21 cellular contexts compared by ENCODE assay signal in genomic region chr19:57419439-57419838, GRCh38. TPM values are rescaled to one million over a fixed set of nuclear protein-coding genes. Genes with fewer than 3 reads are reported as not detected.
A peak's percentile ranks its signal among the peaks of the same experiment; 100 is the strongest.
DNase-seq lines count a peak whose midpoint lies in the region; ATAC-seq, FAIRE-seq and TF ChIP-seq lines count a peak whose summit lies in the region.
"Had no signal": no experiment of that assay in that cellular context is flagged by ENCODE, and none has a peak within 500 bp of the region (broad histone marks: within the 10 kb centered on the region; RNA-seq: fewer than 3 reads in every experiment).

No MANE protein-coding gene starts in this region.

- H3K36me3 ChIP-seq in HepG2 (replicated peaks in 1 of 2; ENCODE audit: control insufficient read depth in 1 of 2, insufficient read depth in 2 of 2, low read length in 2 of 2) (peaks cover 10 to 40% of the 10 kb centered on the region in 2 experiments), right lobe of liver (peaks cover 0 to 27% (median 19%) of the 10 kb centered on the region in 4 donors), liver (ENCODE audit: control insufficient read depth in 4 of 4, insufficient read depth in 3 of 4, low read depth in 1 of 4, low read length in 3 of 4) (peaks cover 17 to 63% (median 59%) of the 10 kb centered on the region in 4 donors), subcutaneous abdominal adipose tissue (ENCODE audit: control insufficient read depth in 5 of 5, insufficient read depth in 5 of 5, low read length in 5 of 5) (peaks cover 33 to 64% (median 50%) of the 10 kb centered on the region in 5 donors), SJCRH30 (peaks cover 52% of the 10 kb centered on the region)

- H3K9ac ChIP-seq in HepG2 (ENCODE audit: insufficient read depth, low read depth, low read length): no peak overlapping the region
- H3K9ac ChIP-seq in liver (ENCODE audit: low read depth in 1 of 2, low read length in 2 of 2): no peak overlapping the region
- no peak overlapping the region for H3K9ac ChIP-seq in subcutaneous abdominal adipose tissue (ENCODE audit: low read length in 5 of 5)
- H3K9ac ChIP-seq: BLaER1 had no signal

- DNase-seq in HepG2 (ENCODE audit: low spot score) (no peak), right lobe of liver (no peak), iPS-NIHi7 (ENCODE audit: extremely low spot score) (no peak), iPS-NIHi11 (ENCODE audit: low spot score) (no peak), SJCRH30 (no peak)
- DNase-seq: CD4-positive, alpha-beta memory T cell; DMS153; DMS79; GDM1; GOT3; H7; HFFc6 had no signal

- no peaks in the 10 kb centered on the region for H3K9me3 ChIP-seq in HepG2 (ENCODE audit: low read length)
- H3K9me3 ChIP-seq in right lobe of liver: peaks cover 0 to 39% (median 10%) of the 10 kb centered on the region in 4 donors
- peaks cover 40 to 78% (median 56%) of the 10 kb centered on the region in 4 donors for H3K9me3 ChIP-seq in liver (ENCODE audit: control insufficient read depth in 4 of 4, low read length in 3 of 4)
- peaks cover 34 to 71% (median 49%) of the 10 kb centered on the region in 5 donors for H3K9me3 ChIP-seq in subcutaneous abdominal adipose tissue (ENCODE audit: control insufficient read depth in 5 of 5, low read length in 5 of 5)
- peaks cover 11% of the 10 kb centered on the region; the same call in 1 of the 2 replicates for H3K9me3 ChIP-seq in SJCRH30 (replicated peaks)
- H3K9me3 ChIP-seq: BLaER1 had no signal

- 99% methylated on average over 4 of the region's 4 CpGs for WGBS in HepG2 (ENCODE audit: low lambda C conversion rate)
- 94% methylated on average over 3 of the region's 4 CpGs for WGBS in right lobe of liver (ENCODE audit: insufficient coverage, low coverage, low lambda C conversion rate, missing lambda C conversion rate)
- 98% methylated on average over 4 of the region's 4 CpGs for WGBS in liver

- H3K4me3 ChIP-seq in HepG2 (replicated peaks in 1 of 3; ENCODE audit: insufficient read depth in 1 of 3, low read depth in 2 of 3, low read length in 3 of 3) (no peak overlapping the region), right lobe of liver (no peak overlapping the region), liver (ENCODE audit: low read depth in 1 of 3, low read length in 3 of 3) (peak overlapping the region in 2 of 3 donors; percentile 45 to 76), subcutaneous abdominal adipose tissue (ENCODE audit: low read depth in 1 of 5, low read length in 5 of 5) (peak overlapping the region in 4 of 5 donors; percentile 32 to 50 (median 40)), SJCRH30 (no peak overlapping the region)
- H3K4me3 ChIP-seq: BLaER1 had no signal

- no peak for FAIRE-seq in HepG2 (lab: Jason Lieb, UNC)
- FAIRE-seq: GM12892, GM18507 had no signal

- no peak overlapping the region for H3K4me2 ChIP-seq in HepG2 (ENCODE audit: low read depth, low read length)
- H3K4me2 ChIP-seq: BLaER1 had no signal

- no peak for TF ChIP-seq POLR2A in HepG2 (IDR thresholded peaks at IDR 0.05; ENCODE audit: insufficient read depth in 1 of 2, low read depth in 2 of 2, low read length in 2 of 2)
- no peak for TF ChIP-seq POLR2A in right lobe of liver (IDR thresholded peaks at IDR 0.05)

- H3K27me3 ChIP-seq in HepG2 (ENCODE audit: control insufficient read depth in 1 of 2, insufficient read depth in 2 of 2, low read length in 2 of 2) (no peaks in the 10 kb centered on the region), right lobe of liver (no peaks in the 10 kb centered on the region), liver (ENCODE audit: control insufficient read depth in 4 of 4, insufficient read depth in 4 of 4, low read length in 3 of 4) (no peaks in the 10 kb centered on the region), subcutaneous abdominal adipose tissue (ENCODE audit: control insufficient read depth in 5 of 5, insufficient read depth in 4 of 5, low read length in 5 of 5) (peaks cover 0 to 13% (median 0%) of the 10 kb centered on the region in 5 donors), SJCRH30 (no peaks in the 10 kb centered on the region)
- H3K27me3 ChIP-seq: BLaER1 had no signal

- no peaks in the 10 kb centered on the region for H4K20me1 ChIP-seq in HepG2 (ENCODE audit: insufficient read depth, low read length)

- CTCF ChIA-PET in HepG2 (lab: Yijun Ruan, JAX; ENCODE audit: low intra/inter-chr PET ratio, low total read pairs): no interaction called here

- H3K4me1 ChIP-seq in HepG2 (ENCODE audit: insufficient read depth, low read length) (no peaks in the 10 kb centered on the region), right lobe of liver (no peaks in the 10 kb centered on the region), liver (ENCODE audit: control insufficient read depth in 4 of 4, insufficient read depth in 4 of 4, low read length in 3 of 4) (no peaks in the 10 kb centered on the region), subcutaneous abdominal adipose tissue (ENCODE audit: control insufficient read depth in 5 of 5, insufficient read depth in 5 of 5, low read length in 5 of 5) (peaks cover 0 to 13% (median 0%) of the 10 kb centered on the region in 5 donors), SJCRH30 (no peaks in the 10 kb centered on the region)
- H3K4me1 ChIP-seq: BLaER1 had no signal

- intact Hi-C loops in HepG2 (cut with micrococcal nuclease; ENCODE audit: unreplicated experiment) (no loop called here), right lobe of liver (cut with DNase I) (no loop called here)

- TF ChIP-seq EP300 in HepG2 (IDR thresholded peaks at IDR 0.05; ENCODE audit: low read depth in 2 of 2, low read length in 2 of 2) (no peak), HepG2 (CRISPR knock-in tag; IDR thresholded peaks at IDR 0.05; ENCODE audit: borderline replicate concordance) (no peak)

- POLR2A ChIA-PET in HepG2 (lab: Yijun Ruan, JAX): no interaction called here

- H3K79me2 ChIP-seq in HepG2 (ENCODE audit: insufficient read depth, low read length): peaks cover 4% of the 10 kb centered on the region

- TF ChIP-seq RAD21 in HepG2 (CRISPR knock-in tag; IDR thresholded peaks at IDR 0.05) (no peak), liver (IDR thresholded peaks at IDR 0.05) (no peak)

- ATAC-seq in HepG2 (no peak), right lobe of liver (no peak)
- ATAC-seq: HCT116 had no signal

- BruUV-seq in HepG2 (replicated peaks; lab: Mats Ljungman, UMichigan): no TSS peak

- in situ Hi-C loops in HepG2 (cut with HindIII; ENCODE audit: extremely low pct_ligation_motif_present, low pct_unique_long_range_greater_than_20kb): no loop called here

- TF ChIP-seq CTCF in HepG2 (CRISPR knock-in tag; IDR thresholded peaks at IDR 0.05) (no peak), right lobe of liver (IDR thresholded peaks at IDR 0.05) (no peak), liver (IDR thresholded peaks at IDR 0.05; ENCODE audit: low read depth, low read length, missing input control) (no peak)

- no peak overlapping the region for H2AFZ ChIP-seq in HepG2 (ENCODE audit: low read length)

- H3K27ac ChIP-seq in HepG2 (ENCODE audit: extremely low read length, insufficient read depth, low read length): no peak overlapping the region
- H3K27ac ChIP-seq in right lobe of liver: no peak overlapping the region
- no peak overlapping the region for H3K27ac ChIP-seq in liver (ENCODE audit: low read depth in 1 of 2, low read length in 2 of 2)
- H3K27ac ChIP-seq in subcutaneous abdominal adipose tissue (ENCODE audit: low read depth, low read length): no peak overlapping the region
- no peak overlapping the region for H3K27ac ChIP-seq in SJCRH30
- H3K27ac ChIP-seq: 22Rv1, BLaER1, HL-60 had no signal

RNA-seq across cellular contexts. Expression of gene ZNF17, which starts 8.5 kb away (rescaled TPM):
- total RNA-seq in HepG2 (2016; rRNA removed; fragmentation: Illumina TruSeq; extraction: Trizol): 10.1 and 14.0 TPM in 2 replicates
- total RNA-seq in HepG2 (2016; cell fraction: cytosol; rRNA removed; fragmentation: Illumina TruSeq; extraction: Trizol; ENCODE audit: low read depth): 1.7 and 1.8 TPM in 2 replicates
- 9.0 and 13.5 TPM in 2 replicates for total RNA-seq in HepG2 (2016; cell fraction: insoluble cytoplasmic fraction; rRNA removed; fragmentation: Illumina TruSeq; extraction: Trizol)
- total RNA-seq in HepG2 (2016; cell fraction: membrane; rRNA removed; fragmentation: Illumina TruSeq; extraction: Trizol): 6.0 and 7.0 TPM in 2 replicates
- total RNA-seq in HepG2 (2016; cell fraction: nucleus; rRNA removed; fragmentation: Illumina TruSeq; extraction: Trizol): 11.7 and 13.5 TPM in 2 replicates
- polyA plus RNA-seq in HepG2 (2011; rRNA removed): 3.0 and 3.7 TPM in 2 replicates
- 1.5 and 3.0 TPM in 2 replicates for polyA plus RNA-seq in HepG2 (2011; cell fraction: cytosol; rRNA removed)
- 8.1 and 8.6 TPM in 2 replicates for polyA plus RNA-seq in HepG2 (2011; cell fraction: nucleus; rRNA removed)
- polyA plus RNA-seq in HepG2 (2012): 2.4 and 2.5 TPM in 2 replicates
- polyA plus RNA-seq in HepG2 (2016; cell fraction: cytosol; fragmentation: Illumina TruSeq; extraction: Trizol; ENCODE audit: low read depth): 0.35 and 0.54 TPM in 2 replicates
- polyA plus RNA-seq in HepG2 (2016; cell fraction: insoluble cytoplasmic fraction; fragmentation: Illumina TruSeq; extraction: Trizol; ENCODE audit: low read depth): 6.0 and 7.0 TPM in 2 replicates
- 1.5 and 1.9 TPM in 2 replicates for polyA plus RNA-seq in HepG2 (2016; cell fraction: membrane; fragmentation: Illumina TruSeq; extraction: Trizol; ENCODE audit: low read depth)
- polyA plus RNA-seq in HepG2 (2016; cell fraction: nucleus; fragmentation: Illumina TruSeq; extraction: Trizol; ENCODE audit: insufficient read depth, low read depth): 7.0 and 7.2 TPM in 2 replicates
- polyA minus RNA-seq in HepG2 (2011; rRNA and poly(A)+ RNA removed; ENCODE audit: low replicate concordance): 24.0 and 24.2 TPM in 2 replicates
- 3.7 and 5.4 TPM in 2 replicates for polyA minus RNA-seq in HepG2 (2011; cell fraction: cytosol; rRNA and poly(A)+ RNA removed)
- 51.2 and 58.4 TPM in 2 replicates for polyA minus RNA-seq in HepG2 (2011; cell fraction: nucleus; rRNA and poly(A)+ RNA removed)
- total RNA-seq in right lobe of liver: 1 to 10 TPM; 1.8 to 4.6 (median 3.4) TPM
- total RNA-seq in liver: 1 to 10 TPM; 7.6 to 8.2 TPM
- polyA plus RNA-seq in liver: 1 to 10 TPM; 1.2 to 1.4 TPM
- total RNA-seq in SJCRH30 (2014; rRNA removed; shearing (Covaris generic)): 11.4 and 13.1 TPM in 2 replicates

RNA-seq across cellular contexts. Expression of gene ZNF749, which starts 15.7 kb away (rescaled TPM):
- total RNA-seq in HepG2 (2016; rRNA removed; fragmentation: Illumina TruSeq; extraction: Trizol) (19.1 and 21.0 TPM in 2 replicates), right lobe of liver (1 to 10 TPM; 2.2 to 6.0 (median 3.8) TPM), liver (10 to 100 TPM in 1 of 2 donors, 1 to 10 TPM in 1; 5.9 to 11.6 TPM)
- 11.9 and 19.8 TPM in 2 replicates for total RNA-seq in HepG2 (2016; cell fraction: cytosol; rRNA removed; fragmentation: Illumina TruSeq; extraction: Trizol; ENCODE audit: low read depth)
- total RNA-seq in HepG2 (2016; cell fraction: insoluble cytoplasmic fraction; rRNA removed; fragmentation: Illumina TruSeq; extraction: Trizol): 18.5 and 20.2 TPM in 2 replicates
- total RNA-seq in HepG2 (2016; cell fraction: membrane; rRNA removed; fragmentation: Illumina TruSeq; extraction: Trizol): 16.7 and 19.6 TPM in 2 replicates
- 14.5 and 15.8 TPM in 2 replicates for total RNA-seq in HepG2 (2016; cell fraction: nucleus; rRNA removed; fragmentation: Illumina TruSeq; extraction: Trizol)
- polyA plus RNA-seq in HepG2 (2011; rRNA removed) (18.9 and 22.7 TPM in 2 replicates), liver (1 to 10 TPM in 1 of 2 donors, under 1 TPM in 1; 0.83 to 5.4 TPM)
- polyA plus RNA-seq in HepG2 (2011; cell fraction: cytosol; rRNA removed): 10.8 and 13.3 TPM in 2 replicates
- 11.4 and 16.0 TPM in 2 replicates for polyA plus RNA-seq in HepG2 (2011; cell fraction: nucleus; rRNA removed)
- polyA plus RNA-seq in HepG2 (2012): 11.1 and 18.9 TPM in 2 replicates
- polyA plus RNA-seq in HepG2 (2016; cell fraction: cytosol; fragmentation: Illumina TruSeq; extraction: Trizol; ENCODE audit: low read depth): 23.3 and 26.2 TPM in 2 replicates
- polyA plus RNA-seq in HepG2 (2016; cell fraction: insoluble cytoplasmic fraction; fragmentation: Illumina TruSeq; extraction: Trizol; ENCODE audit: low read depth): 14.4 and 15.0 TPM in 2 replicates
- 19.1 and 22.9 TPM in 2 replicates for polyA plus RNA-seq in HepG2 (2016; cell fraction: membrane; fragmentation: Illumina TruSeq; extraction: Trizol; ENCODE audit: low read depth)
- polyA plus RNA-seq in HepG2 (2016; cell fraction: nucleus; fragmentation: Illumina TruSeq; extraction: Trizol; ENCODE audit: insufficient read depth, low read depth): 15.1 and 18.4 TPM in 2 replicates
- 13.0 and 24.8 TPM in 2 replicates for polyA minus RNA-seq in HepG2 (2011; rRNA and poly(A)+ RNA removed; ENCODE audit: low replicate concordance)
- 5.5 and 8.0 TPM in 2 replicates for polyA minus RNA-seq in HepG2 (2011; cell fraction: cytosol; rRNA and poly(A)+ RNA removed)
- polyA minus RNA-seq in HepG2 (2011; cell fraction: nucleus; rRNA and poly(A)+ RNA removed): 11.8 and 14.3 TPM in 2 replicates
- total RNA-seq in SJCRH30 (2014; rRNA removed; shearing (Covaris generic)): 19.4 and 20.6 TPM in 2 replicates

RNA-seq across cellular contexts. Expression of gene ZNF548, which starts 29.8 kb away (rescaled TPM):
- 24.9 and 29.4 TPM in 2 replicates for total RNA-seq in HepG2 (2016; rRNA removed; fragmentation: Illumina TruSeq; extraction: Trizol)
- 2.4 and 4.3 TPM in 2 replicates for total RNA-seq in HepG2 (2016; cell fraction: cytosol; rRNA removed; fragmentation: Illumina TruSeq; extraction: Trizol; ENCODE audit: low read depth)
- total RNA-seq in HepG2 (2016; cell fraction: insoluble cytoplasmic fraction; rRNA removed; fragmentation: Illumina TruSeq; extraction: Trizol): 27.4 and 29.3 TPM in 2 replicates
- 11.2 and 12.3 TPM in 2 replicates for total RNA-seq in HepG2 (2016; cell fraction: membrane; rRNA removed; fragmentation: Illumina TruSeq; extraction: Trizol)
- 31.8 and 35.6 TPM in 2 replicates for total RNA-seq in HepG2 (2016; cell fraction: nucleus; rRNA removed; fragmentation: Illumina TruSeq; extraction: Trizol)
- polyA plus RNA-seq in HepG2 (2011; rRNA removed): 19.5 and 19.6 TPM in 2 replicates
- polyA plus RNA-seq in HepG2 (2011; cell fraction: cytosol; rRNA removed): 11.8 and 12.3 TPM in 2 replicates
- 31.4 and 37.4 TPM in 2 replicates for polyA plus RNA-seq in HepG2 (2011; cell fraction: nucleus; rRNA removed)
- polyA plus RNA-seq in HepG2 (2012): 11.6 and 12.0 TPM in 2 replicates
- 0.79 and 1.1 TPM in 2 replicates for polyA plus RNA-seq in HepG2 (2016; cell fraction: cytosol; fragmentation: Illumina TruSeq; extraction: Trizol; ENCODE audit: low read depth)
- polyA plus RNA-seq in HepG2 (2016; cell fraction: insoluble cytoplasmic fraction; fragmentation: Illumina TruSeq; extraction: Trizol; ENCODE audit: low read depth): 15.8 and 17.0 TPM in 2 replicates
- polyA plus RNA-seq in HepG2 (2016; cell fraction: membrane; fragmentation: Illumina TruSeq; extraction: Trizol; ENCODE audit: low read depth): 3.6 and 4.5 TPM in 2 replicates
- polyA plus RNA-seq in HepG2 (2016; cell fraction: nucleus; fragmentation: Illumina TruSeq; extraction: Trizol; ENCODE audit: insufficient read depth, low read depth): 45.4 and 45.8 TPM in 2 replicates
- polyA minus RNA-seq in HepG2 (2011; rRNA and poly(A)+ RNA removed; ENCODE audit: low replicate concordance): 15.8 and 36.1 TPM in 2 replicates
- 10.5 and 13.1 TPM in 2 replicates for polyA minus RNA-seq in HepG2 (2011; cell fraction: cytosol; rRNA and poly(A)+ RNA removed)
- polyA minus RNA-seq in HepG2 (2011; cell fraction: nucleus; rRNA and poly(A)+ RNA removed): 30.3 and 34.6 TPM in 2 replicates
- 1 to 10 TPM; 2.3 to 7.0 (median 4.8) TPM for total RNA-seq in right lobe of liver
- 10 to 100 TPM in 1 of 2 donors, 1 to 10 TPM in 1; 7.3 to 13.9 TPM for total RNA-seq in liver
- polyA plus RNA-seq in liver: 1 to 10 TPM; 1.8 to 3.4 TPM
- total RNA-seq in SJCRH30 (2014; rRNA removed; shearing (Covaris generic)): 12.3 and 15.1 TPM in 2 replicates

RNA-seq across cellular contexts. Expression of gene VN1R1, which starts 37.5 kb away (rescaled TPM):
- total RNA-seq in HepG2 (2016; rRNA removed; fragmentation: Illumina TruSeq; extraction: Trizol) (0.62 and 0.80 TPM in 2 replicates), right lobe of liver (under 1 TPM; 0.11 to 0.48 (median 0.19) TPM), liver (under 1 TPM; 0.42 to 0.98 TPM)
- 0.10 and 0.18 TPM in 2 replicates for total RNA-seq in HepG2 (2016; cell fraction: cytosol; rRNA removed; fragmentation: Illumina TruSeq; extraction: Trizol; ENCODE audit: low read depth)
- 0.74 and 0.76 TPM in 2 replicates for total RNA-seq in HepG2 (2016; cell fraction: insoluble cytoplasmic fraction; rRNA removed; fragmentation: Illumina TruSeq; extraction: Trizol)
- 0.21 and 0.22 TPM in 2 replicates for total RNA-seq in HepG2 (2016; cell fraction: membrane; rRNA removed; fragmentation: Illumina TruSeq; extraction: Trizol)
- total RNA-seq in HepG2 (2016; cell fraction: nucleus; rRNA removed; fragmentation: Illumina TruSeq; extraction: Trizol): 0.78 and 1.4 TPM in 2 replicates
- polyA plus RNA-seq in HepG2 (2011; rRNA removed) (0.87 and 1.0 TPM in 2 replicates), liver (under 1 TPM; 0.14 to 0.19 TPM)
- 0.30 and 0.32 TPM in 2 replicates for polyA plus RNA-seq in HepG2 (2011; cell fraction: cytosol; rRNA removed)
- 1.3 and 1.6 TPM in 2 replicates for polyA plus RNA-seq in HepG2 (2011; cell fraction: nucleus; rRNA removed)
- 0.89 and 1.1 TPM in 2 replicates for polyA plus RNA-seq in HepG2 (2012)
- polyA plus RNA-seq in HepG2 (2016; cell fraction: cytosol; fragmentation: Illumina TruSeq; extraction: Trizol; ENCODE audit: low read depth): 0.07 and 0.08 TPM in 2 replicates
- 0.38 and 0.56 TPM in 2 replicates for polyA plus RNA-seq in HepG2 (2016; cell fraction: insoluble cytoplasmic fraction; fragmentation: Illumina TruSeq; extraction: Trizol; ENCODE audit: low read depth)
- polyA plus RNA-seq in HepG2 (2016; cell fraction: membrane; fragmentation: Illumina TruSeq; extraction: Trizol; ENCODE audit: low read depth): 0.12 and 0.13 TPM in 2 replicates
- polyA plus RNA-seq in HepG2 (2016; cell fraction: nucleus; fragmentation: Illumina TruSeq; extraction: Trizol; ENCODE audit: insufficient read depth, low read depth): 2.2 and 2.7 TPM in 2 replicates
- polyA minus RNA-seq in HepG2 (2011; rRNA and poly(A)+ RNA removed; ENCODE audit: low replicate concordance): 0.64 TPM in 1 of 2 replicates, not detected in the other
- 0.30 TPM in 1 of 2 replicates, not detected in the other for polyA minus RNA-seq in HepG2 (2011; cell fraction: cytosol; rRNA and poly(A)+ RNA removed)
- 2.2 and 2.6 TPM in 2 replicates for polyA minus RNA-seq in HepG2 (2011; cell fraction: nucleus; rRNA and poly(A)+ RNA removed)
- 0.66 and 0.67 TPM in 2 replicates for total RNA-seq in SJCRH30 (2014; rRNA removed; shearing (Covaris generic))
- total RNA-seq: Daoy, H7 had no signal
- polyA plus RNA-seq: CD4-positive, alpha-beta memory T cell had no signal

RNA-seq across cellular contexts. Expression of gene TRAPPC2B, which starts 56.1 kb away (rescaled TPM):
- total RNA-seq in HepG2 (2016; rRNA removed; fragmentation: Illumina TruSeq; extraction: Trizol) (13.3 and 20.5 TPM in 2 replicates), right lobe of liver (10 to 100 TPM in 1 of 6 experiments, 1 to 10 TPM in 5; 1.1 to 10.8 (median 3.1) TPM), liver (1 to 10 TPM; 2.8 to 6.1 TPM)
- 6.0 and 7.5 TPM in 2 replicates for total RNA-seq in HepG2 (2016; cell fraction: cytosol; rRNA removed; fragmentation: Illumina TruSeq; extraction: Trizol; ENCODE audit: low read depth)
- total RNA-seq in HepG2 (2016; cell fraction: insoluble cytoplasmic fraction; rRNA removed; fragmentation: Illumina TruSeq; extraction: Trizol): 14.1 and 20.3 TPM in 2 replicates
- 5.7 and 5.9 TPM in 2 replicates for total RNA-seq in HepG2 (2016; cell fraction: membrane; rRNA removed; fragmentation: Illumina TruSeq; extraction: Trizol)
- total RNA-seq in HepG2 (2016; cell fraction: nucleus; rRNA removed; fragmentation: Illumina TruSeq; extraction: Trizol): 7.0 and 7.7 TPM in 2 replicates
- polyA plus RNA-seq in HepG2 (2011; rRNA removed) (16.8 and 17.7 TPM in 2 replicates), liver (1 to 10 TPM; 3.1 to 4.2 TPM)
- polyA plus RNA-seq in HepG2 (2011; cell fraction: cytosol; rRNA removed): 19.8 and 24.4 TPM in 2 replicates
- polyA plus RNA-seq in HepG2 (2011; cell fraction: nucleus; rRNA removed): 3.5 and 5.8 TPM in 2 replicates
- 12.0 and 12.7 TPM in 2 replicates for polyA plus RNA-seq in HepG2 (2012)
- 3.7 and 5.0 TPM in 2 replicates for polyA plus RNA-seq in HepG2 (2016; cell fraction: cytosol; fragmentation: Illumina TruSeq; extraction: Trizol; ENCODE audit: low read depth)
- polyA plus RNA-seq in HepG2 (2016; cell fraction: insoluble cytoplasmic fraction; fragmentation: Illumina TruSeq; extraction: Trizol; ENCODE audit: low read depth): 20.2 and 24.5 TPM in 2 replicates
- polyA plus RNA-seq in HepG2 (2016; cell fraction: membrane; fragmentation: Illumina TruSeq; extraction: Trizol; ENCODE audit: low read depth): 2.9 TPM in 2 replicates
- polyA plus RNA-seq in HepG2 (2016; cell fraction: nucleus; fragmentation: Illumina TruSeq; extraction: Trizol; ENCODE audit: insufficient read depth, low read depth): 10.9 and 11.1 TPM in 2 replicates
- polyA minus RNA-seq in HepG2 (2011; rRNA and poly(A)+ RNA removed; ENCODE audit: low replicate concordance): 6.7 and 11.3 TPM in 2 replicates
- polyA minus RNA-seq in HepG2 (2011; cell fraction: cytosol; rRNA and poly(A)+ RNA removed): 1.8 and 6.1 TPM in 2 replicates
- polyA minus RNA-seq in HepG2 (2011; cell fraction: nucleus; rRNA and poly(A)+ RNA removed): 3.6 and 6.2 TPM in 2 replicates
- total RNA-seq in SJCRH30 (2014; rRNA removed; shearing (Covaris generic)): 13.2 and 17.3 TPM in 2 replicates

Comparison
In these comparisons a context has a peak if more than half of its experiments do, and no peak if none do; other contexts are left out.
1. H3K4me3 ChIP-seq: peak in liver (2 of 3) and subcutaneous abdominal adipose tissue (4 of 5); none in HepG2 (0 of 3), right lobe of liver (0 of 3) and SJCRH30 (single experiment).